1 cellular context compared by ENCODE assay signal in genomic region chr16:56709686-56710040, GRCh38.
TF ChIP-seq lines count a peak whose summit lies in the region.

No MANE protein-coding gene starts in this region.

TF ChIP-seq in GM23338, 12 proteins besides CTCF, POLR2A, EP300 and RAD21:
- no peak for TF ChIP-seq JUNB (IDR thresholded peaks at IDR 0.05; ENCODE audit: unreplicated experiment)
- no peak for TF ChIP-seq ETS1 (IDR thresholded peaks at IDR 0.05)
- TF ChIP-seq, protein P1, sequence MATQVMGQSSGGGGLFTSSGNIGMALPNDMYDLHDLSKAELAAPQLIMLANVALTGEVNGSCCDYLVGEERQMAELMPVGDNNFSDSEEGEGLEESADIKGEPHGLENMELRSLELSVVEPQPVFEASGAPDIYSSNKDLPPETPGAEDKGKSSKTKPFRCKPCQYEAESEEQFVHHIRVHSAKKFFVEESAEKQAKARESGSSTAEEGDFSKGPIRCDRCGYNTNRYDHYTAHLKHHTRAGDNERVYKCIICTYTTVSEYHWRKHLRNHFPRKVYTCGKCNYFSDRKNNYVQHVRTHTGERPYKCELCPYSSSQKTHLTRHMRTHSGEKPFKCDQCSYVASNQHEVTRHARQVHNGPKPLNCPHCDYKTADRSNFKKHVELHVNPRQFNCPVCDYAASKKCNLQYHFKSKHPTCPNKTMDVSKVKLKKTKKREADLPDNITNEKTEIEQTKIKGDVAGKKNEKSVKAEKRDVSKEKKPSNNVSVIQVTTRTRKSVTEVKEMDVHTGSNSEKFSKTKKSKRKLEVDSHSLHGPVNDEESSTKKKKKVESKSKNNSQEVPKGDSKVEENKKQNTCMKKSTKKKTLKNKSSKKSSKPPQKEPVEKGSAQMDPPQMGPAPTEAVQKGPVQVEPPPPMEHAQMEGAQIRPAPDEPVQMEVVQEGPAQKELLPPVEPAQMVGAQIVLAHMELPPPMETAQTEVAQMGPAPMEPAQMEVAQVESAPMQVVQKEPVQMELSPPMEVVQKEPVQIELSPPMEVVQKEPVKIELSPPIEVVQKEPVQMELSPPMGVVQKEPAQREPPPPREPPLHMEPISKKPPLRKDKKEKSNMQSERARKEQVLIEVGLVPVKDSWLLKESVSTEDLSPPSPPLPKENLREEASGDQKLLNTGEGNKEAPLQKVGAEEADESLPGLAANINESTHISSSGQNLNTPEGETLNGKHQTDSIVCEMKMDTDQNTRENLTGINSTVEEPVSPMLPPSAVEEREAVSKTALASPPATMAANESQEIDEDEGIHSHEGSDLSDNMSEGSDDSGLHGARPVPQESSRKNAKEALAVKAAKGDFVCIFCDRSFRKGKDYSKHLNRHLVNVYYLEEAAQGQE (IDR thresholded peaks at IDR 0.05; ENCODE audit: unreplicated experiment): no peak
- no peak for TF ChIP-seq NANOG (IDR thresholded peaks at IDR 0.05; ENCODE audit: borderline replicate concordance)
- TF ChIP-seq ZNF331 (CRISPR knock-in tag; IDR thresholded peaks at IDR 0.05; ENCODE audit: low read depth): no peak
- TF ChIP-seq EZH2 (IDR thresholded peaks at IDR 0.05; ENCODE audit: low read depth, unreplicated experiment): no peak
- no peak for TF ChIP-seq EZH2phosphoT487 (IDR thresholded peaks at IDR 0.05; ENCODE audit: unreplicated experiment)
- TF ChIP-seq POLR2AphosphoS5 (IDR thresholded peaks at IDR 0.05; ENCODE audit: low read depth): no peak
- no peak for TF ChIP-seq STAT1 (IDR thresholded peaks at IDR 0.05; ENCODE audit: unreplicated experiment)
- no peak for TF ChIP-seq ZNF114 (CRISPR knock-in tag; IDR thresholded peaks at IDR 0.05)
- TF ChIP-seq, protein P2, sequence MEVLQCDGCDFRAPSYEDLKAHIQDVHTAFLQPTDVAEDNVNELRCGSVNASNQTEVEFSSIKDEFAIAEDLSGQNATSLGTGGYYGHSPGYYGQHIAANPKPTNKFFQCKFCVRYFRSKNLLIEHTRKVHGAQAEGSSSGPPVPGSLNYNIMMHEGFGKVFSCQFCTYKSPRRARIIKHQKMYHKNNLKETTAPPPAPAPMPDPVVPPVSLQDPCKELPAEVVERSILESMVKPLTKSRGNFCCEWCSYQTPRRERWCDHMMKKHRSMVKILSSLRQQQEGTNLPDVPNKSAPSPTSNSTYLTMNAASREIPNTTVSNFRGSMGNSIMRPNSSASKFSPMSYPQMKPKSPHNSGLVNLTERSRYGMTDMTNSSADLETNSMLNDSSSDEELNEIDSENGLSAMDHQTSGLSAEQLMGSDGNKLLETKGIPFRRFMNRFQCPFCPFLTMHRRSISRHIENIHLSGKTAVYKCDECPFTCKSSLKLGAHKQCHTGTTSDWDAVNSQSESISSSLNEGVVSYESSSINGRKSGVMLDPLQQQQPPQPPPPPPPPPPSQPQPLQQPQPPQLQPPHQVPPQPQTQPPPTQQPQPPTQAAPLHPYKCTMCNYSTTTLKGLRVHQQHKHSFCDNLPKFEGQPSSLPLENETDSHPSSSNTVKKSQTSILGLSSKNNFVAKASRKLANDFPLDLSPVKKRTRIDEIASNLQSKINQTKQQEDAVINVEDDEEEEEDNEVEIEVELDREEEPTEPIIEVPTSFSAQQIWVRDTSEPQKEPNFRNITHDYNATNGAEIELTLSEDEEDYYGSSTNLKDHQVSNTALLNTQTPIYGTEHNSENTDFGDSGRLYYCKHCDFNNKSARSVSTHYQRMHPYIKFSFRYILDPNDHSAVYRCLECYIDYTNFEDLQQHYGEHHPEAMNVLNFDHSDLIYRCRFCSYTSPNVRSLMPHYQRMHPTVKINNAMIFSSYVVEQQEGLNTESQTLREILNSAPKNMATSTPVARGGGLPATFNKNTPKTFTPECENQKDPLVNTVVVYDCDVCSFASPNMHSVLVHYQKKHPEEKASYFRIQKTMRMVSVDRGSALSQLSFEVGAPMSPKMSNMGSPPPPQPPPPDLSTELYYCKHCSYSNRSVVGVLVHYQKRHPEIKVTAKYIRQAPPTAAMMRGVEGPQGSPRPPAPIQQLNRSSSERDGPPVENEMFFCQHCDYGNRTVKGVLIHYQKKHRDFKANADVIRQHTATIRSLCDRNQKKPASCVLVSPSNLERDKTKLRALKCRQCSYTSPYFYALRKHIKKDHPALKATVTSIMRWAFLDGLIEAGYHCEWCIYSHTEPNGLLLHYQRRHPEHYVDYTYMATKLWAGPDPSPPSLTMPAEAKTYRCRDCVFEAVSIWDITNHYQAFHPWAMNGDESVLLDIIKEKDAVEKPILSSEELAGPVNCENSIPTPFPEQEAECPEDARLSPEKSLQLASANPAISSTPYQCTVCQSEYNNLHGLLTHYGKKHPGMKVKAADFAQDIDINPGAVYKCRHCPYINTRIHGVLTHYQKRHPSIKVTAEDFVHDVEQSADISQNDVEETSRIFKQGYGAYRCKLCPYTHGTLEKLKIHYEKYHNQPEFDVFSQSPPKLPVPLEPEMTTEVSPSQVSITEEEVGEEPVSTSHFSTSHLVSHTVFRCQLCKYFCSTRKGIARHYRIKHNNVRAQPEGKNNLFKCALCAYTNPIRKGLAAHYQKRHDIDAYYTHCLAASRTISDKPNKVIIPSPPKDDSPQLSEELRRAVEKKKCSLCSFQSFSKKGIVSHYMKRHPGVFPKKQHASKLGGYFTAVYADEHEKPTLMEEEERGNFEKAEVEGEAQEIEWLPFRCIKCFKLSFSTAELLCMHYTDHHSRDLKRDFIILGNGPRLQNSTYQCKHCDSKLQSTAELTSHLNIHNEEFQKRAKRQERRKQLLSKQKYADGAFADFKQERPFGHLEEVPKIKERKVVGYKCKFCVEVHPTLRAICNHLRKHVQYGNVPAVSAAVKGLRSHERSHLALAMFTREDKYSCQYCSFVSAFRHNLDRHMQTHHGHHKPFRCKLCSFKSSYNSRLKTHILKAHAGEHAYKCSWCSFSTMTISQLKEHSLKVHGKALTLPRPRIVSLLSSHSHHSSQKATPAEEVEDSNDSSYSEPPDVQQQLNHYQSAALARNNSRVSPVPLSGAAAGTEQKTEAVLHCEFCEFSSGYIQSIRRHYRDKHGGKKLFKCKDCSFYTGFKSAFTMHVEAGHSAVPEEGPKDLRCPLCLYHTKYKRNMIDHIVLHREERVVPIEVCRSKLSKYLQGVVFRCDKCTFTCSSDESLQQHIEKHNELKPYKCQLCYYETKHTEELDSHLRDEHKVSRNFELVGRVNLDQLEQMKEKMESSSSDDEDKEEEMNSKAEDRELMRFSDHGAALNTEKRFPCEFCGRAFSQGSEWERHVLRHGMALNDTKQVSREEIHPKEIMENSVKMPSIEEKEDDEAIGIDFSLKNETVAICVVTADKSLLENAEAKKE (CRISPR knock-in tag; IDR thresholded peaks at IDR 0.05): no peak
- TF ChIP-seq CREB1 (CRISPR knock-in tag; IDR thresholded peaks at IDR 0.05; ENCODE audit: low read depth): no peak
